In the genomic region with DNA sequence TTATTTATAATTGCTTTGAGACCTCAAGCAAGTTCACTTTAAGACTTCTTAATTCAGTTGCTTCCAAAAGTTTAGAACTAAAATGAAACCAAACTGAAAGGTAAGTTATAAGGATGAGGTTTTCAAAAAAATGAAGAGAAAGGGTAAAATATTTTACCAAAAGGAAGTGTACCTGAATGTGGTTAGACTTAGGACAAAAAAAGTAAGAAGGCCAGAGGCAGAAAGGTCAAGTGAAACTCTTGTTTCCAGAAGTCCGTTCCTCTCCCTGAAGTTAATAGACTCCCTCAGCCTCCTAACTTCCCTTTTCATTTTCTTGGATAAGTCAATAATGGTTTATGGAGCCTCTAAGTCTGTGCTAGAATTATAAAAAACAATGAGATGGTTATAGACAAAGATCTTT, we compare ENCODE assay signal across 1 cellular context.
TF ChIP-seq lines count a peak whose summit lies in the region.

No MANE protein-coding gene starts in this region.

TF ChIP-seq in HepG2, 621 proteins besides CTCF, POLR2A, EP300 and RAD21 (continued from another document):
- TF ChIP-seq, protein P1, sequence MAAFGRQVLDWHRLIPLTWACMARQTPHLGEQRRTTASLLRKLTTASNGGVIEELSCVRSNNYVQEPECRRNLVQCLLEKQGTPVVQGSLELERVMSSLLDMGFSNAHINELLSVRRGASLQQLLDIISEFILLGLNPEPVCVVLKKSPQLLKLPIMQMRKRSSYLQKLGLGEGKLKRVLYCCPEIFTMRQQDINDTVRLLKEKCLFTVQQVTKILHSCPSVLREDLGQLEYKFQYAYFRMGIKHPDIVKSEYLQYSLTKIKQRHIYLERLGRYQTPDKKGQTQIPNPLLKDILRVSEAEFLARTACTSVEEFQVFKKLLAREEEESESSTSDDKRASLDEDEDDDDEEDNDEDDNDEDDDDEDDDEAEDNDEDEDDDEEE (CRISPR knock-in tag; IDR thresholded peaks at IDR 0.05), result no peak
- TF ChIP-seq ZBTB1 (CRISPR knock-in tag; IDR thresholded peaks at IDR 0.05; ENCODE audit: borderline replicate concordance) (no peak), MAFK (conservative IDR thresholded peaks at IDR 0.05 in 1 of 2, IDR thresholded peaks at IDR 0.05 in 1 of 2; ENCODE audit: low read length in 2 of 2) (no peak), MAZ (IDR thresholded peaks at IDR 0.05; ENCODE audit: borderline replicate concordance, low read depth, low read length) (no peak), MAZ (CRISPR knock-in tag; IDR thresholded peaks at IDR 0.05; ENCODE audit: low read depth) (no peak), ZNF598 (CRISPR knock-in tag; IDR thresholded peaks at IDR 0.05; ENCODE audit: borderline replicate concordance) (no peak), MED8 (CRISPR knock-in tag; IDR thresholded peaks at IDR 0.05; ENCODE audit: insufficient replicate concordance) (no peak)
- TF ChIP-seq, protein P2, sequence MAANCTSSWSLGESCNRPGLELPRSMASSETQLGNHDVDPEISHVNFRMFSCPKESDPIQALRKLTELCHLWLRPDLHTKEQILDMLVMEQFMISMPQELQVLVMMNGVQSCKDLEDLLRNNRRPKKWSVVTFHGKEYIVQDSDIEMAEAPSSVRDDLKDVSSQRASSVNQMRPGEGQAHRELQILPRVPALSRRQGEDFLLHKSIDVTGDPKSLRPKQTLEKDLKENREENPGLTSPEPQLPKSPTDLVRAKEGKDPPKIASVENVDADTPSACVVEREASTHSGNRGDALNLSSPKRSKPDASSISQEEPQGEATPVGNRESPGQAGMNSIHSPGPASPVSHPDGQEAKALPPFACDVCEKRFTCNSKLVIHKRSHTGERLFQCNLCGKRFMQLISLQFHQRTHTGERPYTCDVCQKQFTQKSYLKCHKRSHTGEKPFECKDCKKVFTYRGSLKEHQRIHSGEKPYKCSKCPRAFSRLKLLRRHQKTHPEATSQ (CRISPR knock-in tag; IDR thresholded peaks at IDR 0.05; ENCODE audit: borderline replicate concordance), result no peak
